23 cellular contexts compared by ENCODE assay signal in the genomic region with DNA sequence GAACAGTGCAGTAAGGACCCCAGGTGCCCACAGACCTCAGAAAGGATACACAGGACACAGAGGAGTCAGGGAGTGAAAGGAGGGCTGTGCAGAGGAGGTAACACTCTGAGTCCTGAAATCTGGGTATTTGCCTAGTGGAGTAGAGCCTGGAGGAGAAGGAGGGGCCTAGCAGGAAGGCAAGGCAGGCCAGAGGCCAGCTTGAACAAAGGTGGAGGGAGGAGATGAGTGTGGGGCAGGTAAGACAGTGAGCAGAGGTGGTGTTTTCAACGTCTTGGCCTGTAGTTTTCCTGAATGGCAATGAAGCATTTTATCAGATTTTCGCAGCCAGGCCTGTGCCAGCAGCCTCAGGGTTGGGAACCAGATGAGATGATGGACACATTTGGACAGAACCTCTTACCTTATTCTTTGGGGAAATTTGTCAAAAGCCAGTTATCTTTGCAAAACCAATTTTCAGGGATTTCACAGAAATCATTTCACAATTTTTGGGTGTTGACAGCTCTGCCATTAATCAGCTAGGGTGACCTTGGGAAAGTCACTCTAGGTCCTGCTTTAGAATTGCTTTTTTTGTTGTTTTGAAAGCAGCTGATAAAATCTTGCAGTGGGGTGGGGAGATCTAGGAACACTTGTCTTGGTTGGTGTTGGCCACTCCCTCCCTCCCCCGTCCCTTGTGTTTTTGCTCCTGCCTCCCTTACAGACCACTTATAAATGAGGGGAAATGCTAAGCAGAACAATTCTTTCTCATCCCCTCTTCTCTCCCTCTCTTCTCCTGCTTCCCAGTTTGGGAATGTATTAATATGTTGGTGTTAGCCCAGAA. TPM values are rescaled to one million over a fixed set of nuclear protein-coding genes. Genes with fewer than 3 reads are reported as not detected.
"Had no signal": no experiment of that assay in that cellular context is flagged by ENCODE, and none has a peak within 500 bp of the region (broad histone marks: within the 10 kb centered on the region; RNA-seq: fewer than 3 reads in every experiment).

No MANE protein-coding gene starts in this region.

- H3K27me3 Mint-ChIP-seq: activated naive CD8-positive, alpha-beta T cell treated with anti-CD3 and anti-CD28 coated beads for 36 hours had no signal

- H2AFZ ChIP-seq: hepatocyte had no signal

- ATAC-seq: right lobe of liver; stimulated activated memory B cell treated with anti-CD40 and anti-IgM and Interleukin-4, amounts not matched to agents 10 μg/mL and 1 μg/mL and 100 μg/mL, for 72 hours had no signal

- H3K27ac Mint-ChIP-seq: activated B cell treated with CpG ODN at 0.5 μM for 24 hours; activated CD4-positive, alpha-beta memory T cell treated with anti-CD3 and anti-CD28 coated beads for 36 hours; activated naive CD8-positive, alpha-beta T cell treated with anti-CD3 and anti-CD28 coated beads for 36 hours; stimulated activated memory B cell treated with anti-CD40 and anti-IgM and Interleukin-4, amounts not matched to agents 10 μg/mL and 1 μg/mL and 100 μg/mL, for 72 hours; T-helper 2 cell treated with Interferon-gamma antibody and Interleukin-4, amounts not matched to agents 5 μg/mL and 100 μg/mL, for 36 hours had no signal

- H3K4me2 ChIP-seq: hepatocyte, smooth muscle cell had no signal

- H3K27me3 ChIP-seq: dorsolateral prefrontal cortex, hepatocyte, ovary, right lobe of liver, thyroid gland had no signal

- H3K9me3 Mint-ChIP-seq: activated B cell treated with CpG ODN at 0.5 μM for 24 hours; activated CD4-positive, alpha-beta memory T cell treated with anti-CD3 and anti-CD28 coated beads for 36 hours; activated naive CD8-positive, alpha-beta T cell treated with anti-CD3 and anti-CD28 coated beads for 36 hours; stimulated activated memory B cell treated with anti-CD40 and anti-IgM and Interleukin-4, amounts not matched to agents 10 μg/mL and 1 μg/mL and 100 μg/mL, for 72 hours; T-helper 2 cell treated with Interferon-gamma antibody and Interleukin-4, amounts not matched to agents 5 μg/mL and 100 μg/mL, for 36 hours had no signal

- H3K4me1 ChIP-seq: right lobe of liver, thyroid gland had no signal

- H3K4me3 ChIP-seq: dorsolateral prefrontal cortex, hepatocyte, lung, ovary, right lobe of liver, smooth muscle cell, thyroid gland had no signal

- H3K36me3 Mint-ChIP-seq: activated CD4-positive, alpha-beta memory T cell treated with anti-CD3 and anti-CD28 coated beads for 36 hours; activated naive CD8-positive, alpha-beta T cell treated with anti-CD3 and anti-CD28 coated beads for 36 hours; stimulated activated memory B cell treated with anti-CD40 and anti-IgM and Interleukin-4, amounts not matched to agents 10 μg/mL and 1 μg/mL and 100 μg/mL, for 72 hours had no signal

- H3K36me3 ChIP-seq: ovary, right lobe of liver, thyroid gland had no signal

- H3K27ac ChIP-seq: dorsolateral prefrontal cortex, epithelial cell of prostate, hepatocyte, ovary, right lobe of liver, thyroid gland had no signal

- H3K79me2 ChIP-seq: hepatocyte had no signal

- H3K9me3 ChIP-seq: ovary, right lobe of liver, thyroid gland had no signal

- DNase-seq: activated B cell treated with CpG ODN at 0.5 μM for 24 hours; activated CD4-positive, alpha-beta memory T cell treated with anti-CD3 and anti-CD28 coated beads for 36 hours; activated CD4-positive, alpha-beta T cell treated with anti-CD3 and anti-CD28 coated beads for 4 hours; activated naive CD8-positive, alpha-beta T cell treated with anti-CD3 and anti-CD28 coated beads for 36 hours; activated T-cell treated with anti-CD3 and anti-CD28 coated beads for 4 hours; amniotic stem cell; caudate nucleus; dorsolateral prefrontal cortex; foreskin fibroblast; midbrain; ovary; right lobe of liver; stimulated activated CD4-positive, alpha-beta T cell treated with anti-CD3 and anti-CD28 coated beads, Interleukin-4, amount 100 ng/mL, for 4 hours; thyroid gland had no signal

- H3K4me1 Mint-ChIP-seq: activated B cell treated with CpG ODN at 0.5 μM for 24 hours; activated naive CD8-positive, alpha-beta T cell treated with anti-CD3 and anti-CD28 coated beads for 36 hours; stimulated activated memory B cell treated with anti-CD40 and anti-IgM and Interleukin-4, amounts not matched to agents 10 μg/mL and 1 μg/mL and 100 μg/mL, for 72 hours had no signal

- H3K4me3 Mint-ChIP-seq: activated B cell treated with CpG ODN at 0.5 μM for 24 hours; activated CD4-positive, alpha-beta memory T cell treated with anti-CD3 and anti-CD28 coated beads for 36 hours; activated naive CD8-positive, alpha-beta T cell treated with anti-CD3 and anti-CD28 coated beads for 36 hours; stimulated activated memory B cell treated with anti-CD40 and anti-IgM and Interleukin-4, amounts not matched to agents 10 μg/mL and 1 μg/mL and 100 μg/mL, for 72 hours; T-helper 2 cell treated with Interferon-gamma antibody and Interleukin-4, amounts not matched to agents 5 μg/mL and 100 μg/mL, for 36 hours had no signal

RNA-seq across cellular contexts. Expression of a gene that starts 38.4 kb away (rescaled TPM):
- total RNA-seq: activated B cell treated with CpG ODN at 0.5 μM for 24 hours; activated CD4-positive, alpha-beta memory T cell treated with anti-CD3 and anti-CD28 coated beads for 36 hours; activated naive CD8-positive, alpha-beta T cell treated with anti-CD3 and anti-CD28 coated beads for 36 hours; glomerular endothelial cell; pulmonary artery endothelial cell had no signal
- polyA plus RNA-seq: keratinocyte had no signal
